1 cellular context compared by ENCODE assay signal in genomic region chr16:81609323-81609892, GRCh38.
TF ChIP-seq lines count a peak whose summit lies in the region.

No MANE protein-coding gene starts in this region.

TF ChIP-seq in A549, 52 proteins besides CTCF, POLR2A, EP300 and RAD21 (continued from another document):
- TF ChIP-seq, protein P1, sequence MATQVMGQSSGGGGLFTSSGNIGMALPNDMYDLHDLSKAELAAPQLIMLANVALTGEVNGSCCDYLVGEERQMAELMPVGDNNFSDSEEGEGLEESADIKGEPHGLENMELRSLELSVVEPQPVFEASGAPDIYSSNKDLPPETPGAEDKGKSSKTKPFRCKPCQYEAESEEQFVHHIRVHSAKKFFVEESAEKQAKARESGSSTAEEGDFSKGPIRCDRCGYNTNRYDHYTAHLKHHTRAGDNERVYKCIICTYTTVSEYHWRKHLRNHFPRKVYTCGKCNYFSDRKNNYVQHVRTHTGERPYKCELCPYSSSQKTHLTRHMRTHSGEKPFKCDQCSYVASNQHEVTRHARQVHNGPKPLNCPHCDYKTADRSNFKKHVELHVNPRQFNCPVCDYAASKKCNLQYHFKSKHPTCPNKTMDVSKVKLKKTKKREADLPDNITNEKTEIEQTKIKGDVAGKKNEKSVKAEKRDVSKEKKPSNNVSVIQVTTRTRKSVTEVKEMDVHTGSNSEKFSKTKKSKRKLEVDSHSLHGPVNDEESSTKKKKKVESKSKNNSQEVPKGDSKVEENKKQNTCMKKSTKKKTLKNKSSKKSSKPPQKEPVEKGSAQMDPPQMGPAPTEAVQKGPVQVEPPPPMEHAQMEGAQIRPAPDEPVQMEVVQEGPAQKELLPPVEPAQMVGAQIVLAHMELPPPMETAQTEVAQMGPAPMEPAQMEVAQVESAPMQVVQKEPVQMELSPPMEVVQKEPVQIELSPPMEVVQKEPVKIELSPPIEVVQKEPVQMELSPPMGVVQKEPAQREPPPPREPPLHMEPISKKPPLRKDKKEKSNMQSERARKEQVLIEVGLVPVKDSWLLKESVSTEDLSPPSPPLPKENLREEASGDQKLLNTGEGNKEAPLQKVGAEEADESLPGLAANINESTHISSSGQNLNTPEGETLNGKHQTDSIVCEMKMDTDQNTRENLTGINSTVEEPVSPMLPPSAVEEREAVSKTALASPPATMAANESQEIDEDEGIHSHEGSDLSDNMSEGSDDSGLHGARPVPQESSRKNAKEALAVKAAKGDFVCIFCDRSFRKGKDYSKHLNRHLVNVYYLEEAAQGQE (IDR thresholded peaks at IDR 0.05) = no peak
- TF ChIP-seq ESRRA (IDR thresholded peaks at IDR 0.05; ENCODE audit: borderline replicate concordance, low read length) = no peak
- TF ChIP-seq POLR2AphosphoS2 (conservative IDR thresholded peaks at IDR 0.05; ENCODE audit: low read length) = no peak
- no peak for TF ChIP-seq TP53 (CRISPR knock-in tag; IDR thresholded peaks at IDR 0.05)
